Comparison of ENCODE assay signal across 8 cellular contexts in the genomic region with DNA sequence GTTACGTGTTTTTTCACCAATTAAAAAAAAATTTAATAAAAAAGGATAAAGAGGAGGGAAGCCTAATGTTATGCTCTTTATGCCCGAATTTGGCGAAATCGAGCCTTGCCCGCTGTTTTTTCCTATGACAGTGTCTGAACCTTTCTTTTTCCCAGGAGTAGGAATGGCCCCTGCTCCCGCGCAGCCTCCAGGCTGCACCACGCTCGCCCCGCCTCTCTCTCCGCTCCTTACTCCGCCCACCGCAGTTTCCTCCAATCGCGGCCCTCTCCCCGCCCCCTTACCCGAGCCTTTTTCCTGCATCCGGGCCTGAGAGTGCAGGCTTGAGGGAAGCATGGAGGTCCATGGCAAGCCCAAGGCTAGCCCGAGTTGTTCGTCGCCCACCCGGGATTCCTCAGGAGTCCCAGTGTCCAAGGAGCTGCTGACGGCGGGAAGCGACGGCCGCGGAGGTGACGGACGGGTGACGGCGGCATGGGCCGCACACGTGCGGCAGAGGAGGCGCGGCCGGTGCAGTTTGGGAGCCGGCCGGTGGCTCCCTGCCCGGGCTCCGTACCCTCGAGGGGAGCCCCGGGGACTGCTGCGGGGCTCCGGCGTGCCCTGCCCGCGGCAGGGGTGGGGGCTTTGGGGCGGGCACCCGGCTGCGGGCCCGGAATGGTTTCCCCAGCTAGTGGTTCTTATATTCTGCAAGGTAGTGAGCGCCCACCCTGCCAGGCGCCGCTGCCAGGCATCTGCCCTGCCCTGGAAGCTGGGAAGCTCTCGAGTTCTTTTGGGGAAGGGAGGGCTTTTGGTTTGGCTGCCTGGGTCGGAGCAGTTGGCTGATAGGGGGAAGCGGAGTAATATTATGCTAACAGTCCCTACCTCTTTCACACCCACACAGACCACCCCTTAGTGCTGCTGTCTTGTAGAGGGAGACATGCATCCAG. TPM values are rescaled to one million over a fixed set of nuclear protein-coding genes. Genes with fewer than 3 reads are reported as not detected.
DNase-seq lines count a peak whose midpoint lies in the region; ATAC-seq, FAIRE-seq and TF ChIP-seq lines count a peak whose summit lies in the region.

A gene with protein sequence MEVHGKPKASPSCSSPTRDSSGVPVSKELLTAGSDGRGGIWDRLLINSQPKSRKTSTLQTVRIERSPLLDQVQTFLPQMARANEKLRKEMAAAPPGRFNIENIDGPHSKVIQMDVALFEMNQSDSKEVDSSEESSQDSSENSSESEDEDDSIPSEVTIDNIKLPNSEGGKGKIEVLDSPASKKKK (plus strand): TSS at position 295 of the 920 bp plus-strand sequence. CDS start 37 bp downstream, at position 332.

- TF ChIP-seq CTCF in endodermal cell (conservative IDR thresholded peaks at IDR 0.05), result no peak

- peak within 1 kb of the TSS; percentile 82 for H3K27ac Mint-ChIP-seq in endodermal cell

- H3K4me3 ChIP-seq in endodermal cell (ENCODE audit: low read length), result peak within 1 kb of the TSS; percentile 98

- peak within 1 kb of the TSS; percentile 75 for H3K4me3 Mint-ChIP-seq in endodermal cell

- H3K9me3 ChIP-seq in endodermal cell (ENCODE audit: control insufficient read depth, low read length), result no peaks in the 10 kb centered on the region

- no peaks in the 10 kb centered on the region for H3K4me1 ChIP-seq in endodermal cell (ENCODE audit: control insufficient read depth, insufficient read depth, low read length)

- DNase-seq in COR-L47 (lab: John Stamatoyannopoulos, UW) (peak; percentile 90), HTR-8/SVneo (ENCODE audit: insufficient read length, low spot score) (peak; percentile 93), NOMO-1 treated with DMSO at 0.1 percent for 48 hours (lab: John Stamatoyannopoulos, UW; ENCODE audit: unreplicated experiment) (peak; percentile 83), endodermal cell (peak; percentile 99), mesenteric fat pad (ENCODE audit: low spot score) (peak; percentile 97)
- DNase-seq in activated CD8-positive, alpha-beta memory T cell treated with anti-CD3 and anti-CD28 coated beads for 48 hours (ENCODE audit: low read depth in 2 of 3, low spot score in 2 of 3), result peak; percentile 65 to 69 (median 65)
- peak; percentile 72 for DNase-seq in stimulated activated CD8-positive, alpha-beta memory T cell treated with anti-CD3 and anti-CD28 coated beads, Interleukin-15, amount 100 ng/mL, for 1 hour (ENCODE audit: low read depth)

- peaks cover 25% of the 10 kb centered on the region for H3K36me3 Mint-ChIP-seq in endodermal cell (ENCODE audit: low read depth)

- peaks cover 8% of the 10 kb centered on the region for H3K4me1 Mint-ChIP-seq in endodermal cell

- ATAC-seq in GM21367 (IDR thresholded peaks at IDR 0.05; ENCODE audit: unreplicated experiment), result peak; percentile 90

- peaks cover 9% of the 10 kb centered on the region for H3K27me3 Mint-ChIP-seq in endodermal cell (ENCODE audit: insufficient read depth)

- peak within 1 kb of the TSS; percentile 53 for H3K9ac ChIP-seq in endodermal cell (ENCODE audit: extremely low read depth, low read length, poor library complexity, severe bottlenecking)

- no peaks in the 10 kb centered on the region for H3K9me3 Mint-ChIP-seq in endodermal cell

- H3K36me3 ChIP-seq in endodermal cell (ENCODE audit: control insufficient read depth, insufficient read depth, low read length), result peaks cover 32% of the 10 kb centered on the region

- no peaks in the 10 kb centered on the region for H3K27me3 ChIP-seq in endodermal cell (ENCODE audit: control insufficient read depth, insufficient read depth, low read length, poor library complexity, severe bottlenecking)

- no peak within 1 kb of the TSS for H3K27ac ChIP-seq in endodermal cell (ENCODE audit: low read depth, low read length)

- FAIRE-seq in HTR-8/SVneo (lab: Jason Lieb, UNC), result peak; percentile 81

- 0 to 1% methylated on average over 5 to 58 of the region's 59 CpGs for WGBS in endodermal cell (ENCODE audit: insufficient coverage in 1 of 2, insufficient read length in 1 of 2), 2 experiments

RNA-seq across cellular contexts. Expression of the gene that starts here (rescaled TPM):
- total RNA-seq in endodermal cell (10 to 100 TPM; 26.1 to 29.1 TPM), mesenteric fat pad (20.8 TPM)
- 20.8 TPM for polyA plus RNA-seq in endodermal cell (2013, experiment 1 of 2)
- polyA plus RNA-seq in endodermal cell (2013, experiment 2 of 2), result 18.4 TPM
